20 cellular contexts compared by ENCODE assay signal in the genomic region with DNA sequence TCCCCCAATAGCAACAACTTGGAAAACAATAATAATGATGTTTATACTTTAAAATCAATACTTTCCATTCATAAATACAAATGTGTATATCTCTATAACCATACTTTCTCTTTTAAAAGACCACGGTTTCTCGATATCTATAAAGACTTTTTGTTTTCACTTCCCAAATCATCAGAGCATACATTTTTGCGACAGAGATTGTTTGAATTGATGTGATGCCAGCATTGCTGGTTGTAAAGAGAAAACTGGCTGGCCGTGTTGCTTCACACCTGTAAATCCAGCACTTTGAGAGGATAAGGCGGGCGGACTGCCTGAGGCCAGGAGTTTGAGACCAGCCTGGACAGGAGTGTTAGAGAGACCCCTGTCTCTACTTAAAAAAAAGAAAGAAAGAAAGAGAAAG.
DNase-seq lines count a peak whose midpoint lies in the region; ATAC-seq, FAIRE-seq and TF ChIP-seq lines count a peak whose summit lies in the region.
"Had no signal": no experiment of that assay in that cellular context is flagged by ENCODE, and none has a peak within 500 bp of the region (broad histone marks: within the 10 kb centered on the region; RNA-seq: fewer than 3 reads in every experiment).

No MANE protein-coding gene starts in this region.

- DNase-seq in NCI-H146 treated with DMSO at 0.1 percent for 48 hours (lab: John Stamatoyannopoulos, UW; ENCODE audit: unreplicated experiment): peak; percentile 13
- DNase-seq in NCI-H146 (lab: John Stamatoyannopoulos, UW): no peak
- no peak for DNase-seq in HPDE6-E6E7 (ENCODE audit: extremely low spot score)
- DNase-seq in NCI-H748 treated with DMSO at 0.1 percent for 48 hours (lab: John Stamatoyannopoulos, UW): no peak
- no peak for DNase-seq in GM12892 (ENCODE audit: insufficient read length)
- DNase-seq: 8988T; activated CD4-positive, CD25-positive, alpha-beta regulatory T cell; activated CD8-positive, alpha-beta memory T cell treated with anti-CD3 and anti-CD28 coated beads for 24 hours; adrenal gland; dorsolateral prefrontal cortex; GDM1; glutamatergic neuron; HFFc6; left ventricle myocardium inferior; NCI-H1694 treated with DMSO at 0.1 percent for 48 hours; stimulated activated CD4-positive, alpha-beta T cell treated with anti-CD3 and anti-CD28 coated beads, Interleukin-15, amount 100 ng/mL, for 24 hours; T-helper 17 cell had no signal

- FAIRE-seq in GM12892 (lab: Jason Lieb, UNC): no peak

- ATAC-seq in GM21576 (IDR thresholded peaks at IDR 0.05; ENCODE audit: unreplicated experiment) (peak; percentile 58), HG03135 (IDR thresholded peaks at IDR 0.05; ENCODE audit: unreplicated experiment) (peak; percentile 55), GM19452 (IDR thresholded peaks at IDR 0.05; ENCODE audit: unreplicated experiment) (no peak)
- ATAC-seq: T-helper 17 cell had no signal

- TF ChIP-seq POLR2A in GM12892 (IDR thresholded peaks at IDR 0.05; ENCODE audit: low read depth, low read length): no peak
